ENCODE assay signal across 1 cellular context in the genomic region with DNA sequence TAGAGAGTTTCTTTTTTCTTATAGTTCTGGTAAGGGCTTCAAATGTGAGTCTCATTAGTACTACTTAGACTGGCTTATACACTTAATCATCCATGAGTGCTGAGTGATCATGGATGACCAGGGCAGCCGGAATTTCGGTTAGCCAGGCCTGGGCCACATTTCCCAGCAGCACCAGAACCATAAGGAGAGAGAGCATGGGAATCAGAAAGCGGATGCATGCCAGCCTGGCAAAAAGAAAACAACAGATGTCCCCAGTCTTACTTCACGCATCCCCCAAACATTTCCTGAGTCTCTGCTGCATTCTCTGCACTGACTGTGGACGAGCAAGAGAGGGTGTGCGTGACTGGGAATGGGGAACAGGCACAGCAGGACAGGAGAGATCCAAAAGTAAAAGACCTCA.
TF ChIP-seq lines count a peak whose summit lies in the region.

No MANE protein-coding gene starts in this region.

TF ChIP-seq in H1, 55 proteins besides CTCF, POLR2A, EP300 and RAD21:
- no peak for TF ChIP-seq ASH2L (IDR thresholded peaks at IDR 0.05; ENCODE audit: low read length)
- no peak for TF ChIP-seq RNF2 (IDR thresholded peaks at IDR 0.05; ENCODE audit: borderline replicate concordance, low read depth, low read length, missing control alignments, poor library complexity, severe bottlenecking)
- TF ChIP-seq RXRA (IDR thresholded peaks at IDR 0.05; ENCODE audit: insufficient read depth, low read depth, low read length) = no peak
- no peak for TF ChIP-seq HDAC2 (IDR thresholded peaks at IDR 0.05; ENCODE audit: borderline replicate concordance in 1 of 2, low read depth in 2 of 2, low read length in 2 of 2)
- no peak for TF ChIP-seq KDM1A (IDR thresholded peaks at IDR 0.05; ENCODE audit: borderline replicate concordance, low read length)
- TF ChIP-seq MAFK (IDR thresholded peaks at IDR 0.05; ENCODE audit: low read depth, low read length) = no peak
- no peak for TF ChIP-seq TAF7 (optimal IDR thresholded peaks at IDR 0.05; ENCODE audit: borderline replicate concordance, low read depth, low read length)
- no peak for TF ChIP-seq ATF3 (IDR thresholded peaks at IDR 0.05; ENCODE audit: insufficient read depth, low read depth, low read length)
- TF ChIP-seq CHD1 (IDR thresholded peaks at IDR 0.05; ENCODE audit: low read depth, low read length) = no peak
- no peak for TF ChIP-seq USF2 (IDR thresholded peaks at IDR 0.05; ENCODE audit: low read length)
- no peak for TF ChIP-seq TBP (IDR thresholded peaks at IDR 0.05; ENCODE audit: low read depth, low read length)
- TF ChIP-seq SUZ12 (IDR thresholded peaks at IDR 0.05; ENCODE audit: low read length) = no peak
- TF ChIP-seq SP1 (IDR thresholded peaks at IDR 0.05; ENCODE audit: low read depth, low read length) = no peak
- no peak for TF ChIP-seq RFX5 (IDR thresholded peaks at IDR 0.05; ENCODE audit: borderline replicate concordance, low read depth, low read length)
- TF ChIP-seq SIN3A (conservative IDR thresholded peaks at IDR 0.05 in 1 of 2, IDR thresholded peaks at IDR 0.05 in 1 of 2; ENCODE audit: low read depth in 1 of 2, low read length in 2 of 2) = no peak
- TF ChIP-seq FOSL1 (IDR thresholded peaks at IDR 0.05; ENCODE audit: insufficient read depth, low read depth, low read length) = no peak
- TF ChIP-seq, protein P1, sequence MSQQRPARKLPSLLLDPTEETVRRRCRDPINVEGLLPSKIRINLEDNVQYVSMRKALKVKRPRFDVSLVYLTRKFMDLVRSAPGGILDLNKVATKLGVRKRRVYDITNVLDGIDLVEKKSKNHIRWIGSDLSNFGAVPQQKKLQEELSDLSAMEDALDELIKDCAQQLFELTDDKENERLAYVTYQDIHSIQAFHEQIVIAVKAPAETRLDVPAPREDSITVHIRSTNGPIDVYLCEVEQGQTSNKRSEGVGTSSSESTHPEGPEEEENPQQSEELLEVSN (IDR thresholded peaks at IDR 0.05) = no peak
